8 cellular contexts compared by ENCODE assay signal in the genomic region with DNA sequence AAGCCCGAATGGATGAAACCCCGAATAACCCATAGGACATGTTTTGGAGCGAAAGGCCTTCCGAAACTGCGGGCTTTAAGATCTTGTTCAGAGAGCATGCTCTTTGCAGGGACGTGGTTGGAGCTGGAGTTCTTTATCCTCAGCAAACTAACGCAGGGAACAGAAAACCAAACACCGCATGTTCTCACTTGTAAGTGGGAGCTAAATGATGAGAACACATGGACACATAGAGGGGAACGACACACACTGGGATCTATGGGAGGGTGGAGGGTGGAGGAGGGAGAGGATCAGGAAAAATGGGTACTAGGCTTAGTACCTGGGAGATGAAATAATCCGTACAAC.
A peak's percentile ranks its signal among the peaks of the same experiment; 100 is the strongest.
DNase-seq lines count a peak whose midpoint lies in the region; ATAC-seq and TF ChIP-seq lines count a peak whose summit lies in the region.

No MANE protein-coding gene starts in this region.

- WGBS in right lobe of liver (ENCODE audit: insufficient coverage, low coverage, low lambda C conversion rate, missing lambda C conversion rate) = 9% methylated on average over 10 of the region's 10 CpGs
- 5 to 14% methylated on average over 10 of the region's 10 CpGs for WGBS in thyroid gland, 2 donors

- TF ChIP-seq CTCF in LNCaP clone FGC (IDR thresholded peaks at IDR 0.05; ENCODE audit: control insufficient read depth, extremely low read depth, insufficient read depth) (no peak), MCF 10A (IDR thresholded peaks at IDR 0.05; ENCODE audit: unreplicated experiment) (no peak), right lobe of liver (IDR thresholded peaks at IDR 0.05) (no peak), thyroid gland (IDR thresholded peaks at IDR 0.05) (no peak)

- H3K9me3 Mint-ChIP-seq in MCF 10A (ENCODE audit: unreplicated experiment) = peaks cover 8% of the 10 kb centered on the region

- BruUV-seq in MCF 10A (replicated peaks; lab: Mats Ljungman, UMichigan) = no TSS peak

- H3K27me3 Mint-ChIP-seq in MCF 10A (ENCODE audit: insufficient read depth, unreplicated experiment) = no peaks in the 10 kb centered on the region

- H3K4me3 Mint-ChIP-seq in MCF 10A (ENCODE audit: unreplicated experiment) = peak overlapping the region; percentile 75

- H3K9me3 ChIP-seq in right lobe of liver = no peaks in the 10 kb centered on the region
- H3K9me3 ChIP-seq in thyroid gland = no peaks in the 10 kb centered on the region

- H3K4me1 ChIP-seq in right lobe of liver (peaks cover 0 to 6% (median 0%) of the 10 kb centered on the region in 4 donors), thyroid gland (no peaks in the 10 kb centered on the region)

- peaks cover 14% of the 10 kb centered on the region for H3K36me3 Mint-ChIP-seq in MCF 10A (ENCODE audit: insufficient read depth, unreplicated experiment)

- peak overlapping the region; percentile 32 for H3K27ac Mint-ChIP-seq in MCF 10A (ENCODE audit: low read depth, unreplicated experiment)

- ATAC-seq in GM18909 (IDR thresholded peaks at IDR 0.05; ENCODE audit: poor library complexity, unreplicated experiment) (peak; percentile 15), right lobe of liver (peak; percentile 26 to 52 (median 37))

- POLR2A ChIA-PET in MCF 10A (lab: Yijun Ruan, JAX) = interaction anchor here (0.7 to 1.1 kb wide), 2 partner anchors 9 to 686 kb away, joined by 3 to 4 read pairs; no protein-coding TSS in a partner anchor

- H3K4me3 ChIP-seq in LNCaP clone FGC (ENCODE audit: low read depth, low read length) (peak overlapping the region; percentile 63), right lobe of liver (peak overlapping the region; percentile 68 to 84 (median 71)), thyroid gland (replicated peaks in 1 of 3) (peak overlapping the region in 2 of 3 donors; percentile 44 to 47)

- H3K27me3 ChIP-seq in right lobe of liver (no peaks in the 10 kb centered on the region), thyroid gland (no peaks in the 10 kb centered on the region)

- peaks cover 10% of the 10 kb centered on the region for H3K4me1 Mint-ChIP-seq in MCF 10A (ENCODE audit: insufficient read depth, unreplicated experiment)

- DNase-seq in LNCaP clone FGC (ENCODE audit: low read depth) (no peak), MCF 10A (ENCODE audit: unreplicated experiment) (peak; percentile 29), right lobe of liver (no peak), thyroid gland (peak in 1 of 2 donors; percentile 5), DMS 273 treated with DMSO at 0.1 percent for 48 hours (lab: John Stamatoyannopoulos, UW) (no peak), globus pallidus (ENCODE audit: low spot score) (no peak)
- no peak for DNase-seq in activated CD4-positive, alpha-beta T cell treated with anti-CD3 and anti-CD28 coated beads, Interleukin-2, amount 50 U/mL, for 48 hours

- intact Hi-C loops in MCF 10A (cut with micrococcal nuclease) (no loop called here), right lobe of liver (cut with DNase I) (no loop called here), thyroid gland (cut with DNase I) (no loop called here)

- H3K36me3 ChIP-seq in right lobe of liver (no peaks in the 10 kb centered on the region), thyroid gland (no peaks in the 10 kb centered on the region)

- CTCF ChIA-PET in MCF 10A (lab: Yijun Ruan, JAX) = no interaction called here

- TF ChIP-seq POLR2A in right lobe of liver (IDR thresholded peaks at IDR 0.05) = no peak
- no peak for TF ChIP-seq POLR2A in thyroid gland (IDR thresholded peaks at IDR 0.05)

- H3K27ac ChIP-seq in right lobe of liver = peak overlapping the region; percentile 86 to 96 (median 89)
- peak overlapping the region; percentile 58 to 95 (median 93) for H3K27ac ChIP-seq in thyroid gland
